13 cellular contexts compared by ENCODE assay signal in genomic region chr5:152405145-152405544, GRCh38. TPM values are rescaled to one million over a fixed set of nuclear protein-coding genes. Genes with fewer than 3 reads are reported as not detected.
DNase-seq lines count a peak whose midpoint lies in the region; ATAC-seq and TF ChIP-seq lines count a peak whose summit lies in the region.
"Had no signal": no experiment of that assay in that cellular context is flagged by ENCODE, and none has a peak within 500 bp of the region (broad histone marks: within the 10 kb centered on the region; RNA-seq: fewer than 3 reads in every experiment).

Gene NMUR2 (minus strand): TSS chr5:152405279. CDS start chr5:152405113, 166 bp downstream.

- peak within 1 kb of the TSS in 1 of 3 donors; percentile 32 for H3K4me3 ChIP-seq in breast epithelium
- peak within 1 kb of the TSS; percentile 30 for H3K4me3 ChIP-seq in left ventricle myocardium inferior
- no peak within 1 kb of the TSS for H3K4me3 ChIP-seq in upper lobe of right lung
- no peak within 1 kb of the TSS for H3K4me3 ChIP-seq in esophagus squamous epithelium
- H3K4me3 ChIP-seq: skin epidermis had no signal

- POLR2A ChIA-PET in MCF 10A (lab: Yijun Ruan, JAX): no interaction called here

- H3K36me3 Mint-ChIP-seq in MCF 10A (ENCODE audit: insufficient read depth, unreplicated experiment): no peaks in the 10 kb centered on the region
- no peaks in the 10 kb centered on the region for H3K36me3 Mint-ChIP-seq in activated naive CD4-positive, alpha-beta T cell treated with anti-CD3 and anti-CD28 coated beads, Interleukin-2, amount 10 ng/mL, durations not matched to agents 7 days and 5 days

- BruUV-seq in MCF 10A (replicated peaks; lab: Mats Ljungman, UMichigan): no TSS peak

- H3K4me1 ChIP-seq in breast epithelium: no peaks in the 10 kb centered on the region
- H3K4me1 ChIP-seq in left ventricle myocardium inferior: no peaks in the 10 kb centered on the region
- no peaks in the 10 kb centered on the region for H3K4me1 ChIP-seq in upper lobe of right lung
- H3K4me1 ChIP-seq in esophagus squamous epithelium: no peaks in the 10 kb centered on the region

- 2 to 20% methylated on average over 7 of the region's 7 CpGs for WGBS in esophagus squamous epithelium, 2 donors

- H3K36me3 ChIP-seq in breast epithelium: no peaks in the 10 kb centered on the region
- H3K36me3 ChIP-seq in left ventricle myocardium inferior: no peaks in the 10 kb centered on the region
- no peaks in the 10 kb centered on the region for H3K36me3 ChIP-seq in upper lobe of right lung
- no peaks in the 10 kb centered on the region for H3K36me3 ChIP-seq in esophagus squamous epithelium

- CTCF ChIA-PET in MCF 10A (lab: Yijun Ruan, JAX): interaction anchor here (1.1 kb wide), 1 partner anchor 56 kb away, joined by 5 read pairs; no protein-coding TSS in a partner anchor
- CTCF ChIA-PET in activated naive CD4-positive, alpha-beta T cell treated with anti-CD3 and anti-CD28 coated beads, Interleukin-2, amount 10 ng/mL, durations not matched to agents 7 days and 5 days (lab: Charles Lee): no interaction called here

- intact Hi-C loops in MCF 10A (cut with micrococcal nuclease): no loop called here
- intact Hi-C loops in breast epithelium (cut with DNase I; ENCODE audit: low total_unique reads): no loop called here
- intact Hi-C loops in left ventricle myocardium inferior (cut with micrococcal nuclease): no loop called here
- intact Hi-C loops in upper lobe of right lung (cut with DNase I): no loop called here
- intact Hi-C loops in posterior vena cava (cut with DNase I): no loop called here
- intact Hi-C loops in esophagus squamous epithelium (cut with DNase I): no loop called here

- H3K27me3 ChIP-seq in breast epithelium: no peaks in the 10 kb centered on the region
- no peaks in the 10 kb centered on the region for H3K27me3 ChIP-seq in left ventricle myocardium inferior (ENCODE audit: low read depth)
- no peaks in the 10 kb centered on the region for H3K27me3 ChIP-seq in upper lobe of right lung
- no peaks in the 10 kb centered on the region for H3K27me3 ChIP-seq in esophagus squamous epithelium

- H3K9me3 Mint-ChIP-seq in MCF 10A (ENCODE audit: unreplicated experiment): no peaks in the 10 kb centered on the region
- no peaks in the 10 kb centered on the region for H3K9me3 Mint-ChIP-seq in activated naive CD4-positive, alpha-beta T cell treated with anti-CD3 and anti-CD28 coated beads, Interleukin-2, amount 10 ng/mL, durations not matched to agents 7 days and 5 days
- H3K9me3 Mint-ChIP-seq: activated B cell treated with CpG ODN at 0.5 μM for 24 hours had no signal

- H3K27ac ChIP-seq in breast epithelium: no peak within 1 kb of the TSS
- no peak within 1 kb of the TSS for H3K27ac ChIP-seq in left ventricle myocardium inferior (replicated peaks)
- no peak within 1 kb of the TSS for H3K27ac ChIP-seq in upper lobe of right lung
- no peak within 1 kb of the TSS for H3K27ac ChIP-seq in esophagus squamous epithelium
- H3K27ac ChIP-seq: skin epidermis had no signal

- peak; percentile 53 for ATAC-seq in upper lobe of right lung

- no peaks in the 10 kb centered on the region for H3K4me1 Mint-ChIP-seq in MCF 10A (ENCODE audit: insufficient read depth, unreplicated experiment)
- H3K4me1 Mint-ChIP-seq in activated naive CD4-positive, alpha-beta T cell treated with anti-CD3 and anti-CD28 coated beads, Interleukin-2, amount 10 ng/mL, durations not matched to agents 7 days and 5 days: no peaks in the 10 kb centered on the region
- H3K4me1 Mint-ChIP-seq: activated B cell treated with CpG ODN at 0.5 μM for 24 hours had no signal

- no peak within 1 kb of the TSS for H3K27ac Mint-ChIP-seq in MCF 10A (ENCODE audit: low read depth, unreplicated experiment)
- H3K27ac Mint-ChIP-seq in activated naive CD4-positive, alpha-beta T cell treated with anti-CD3 and anti-CD28 coated beads, Interleukin-2, amount 10 ng/mL, durations not matched to agents 7 days and 5 days: no peak within 1 kb of the TSS
- H3K27ac Mint-ChIP-seq: activated B cell treated with CpG ODN at 0.5 μM for 24 hours; activated T-cell treated with anti-CD3 and anti-CD28 coated beads, Interleukin-2, amount 50 U/mL, for 24 hours had no signal

- no peaks in the 10 kb centered on the region for H3K27me3 Mint-ChIP-seq in MCF 10A (ENCODE audit: insufficient read depth, unreplicated experiment)
- no peaks in the 10 kb centered on the region for H3K27me3 Mint-ChIP-seq in activated naive CD4-positive, alpha-beta T cell treated with anti-CD3 and anti-CD28 coated beads, Interleukin-2, amount 10 ng/mL, durations not matched to agents 7 days and 5 days
- H3K27me3 Mint-ChIP-seq: activated B cell treated with CpG ODN at 0.5 μM for 24 hours; activated T-cell treated with anti-CD3 and anti-CD28 coated beads, Interleukin-2, amount 50 U/mL, for 24 hours had no signal

- H3K4me3 Mint-ChIP-seq in MCF 10A (ENCODE audit: unreplicated experiment): no peak within 1 kb of the TSS
- H3K4me3 Mint-ChIP-seq in activated naive CD4-positive, alpha-beta T cell treated with anti-CD3 and anti-CD28 coated beads, Interleukin-2, amount 10 ng/mL, durations not matched to agents 7 days and 5 days: no peak within 1 kb of the TSS
- H3K4me3 Mint-ChIP-seq: activated B cell treated with CpG ODN at 0.5 μM for 24 hours; activated T-cell treated with anti-CD3 and anti-CD28 coated beads, Interleukin-2, amount 50 U/mL, for 24 hours had no signal

- DNase-seq in MCF 10A (ENCODE audit: unreplicated experiment): peak; percentile 19
- no peak for DNase-seq in breast epithelium (ENCODE audit: low spot score in 2 of 2)
- DNase-seq in NCI-H69 (lab: John Stamatoyannopoulos, UW): peak; percentile 64
- DNase-seq in left ventricle myocardium inferior: peak; percentile 14
- no peak for DNase-seq in upper lobe of right lung
- no peak for DNase-seq in posterior vena cava (ENCODE audit: low spot score)
- no peak for DNase-seq in activated naive CD4-positive, alpha-beta T cell treated with anti-CD3 and anti-CD28 coated beads, Interleukin-2, amount 10 ng/mL, durations not matched to agents 7 days and 5 days
- DNase-seq in esophagus squamous epithelium (lab: John Stamatoyannopoulos, UW): no peak
- DNase-seq: activated B cell treated with CpG ODN at 0.5 μM for 24 hours; activated T-cell treated with anti-CD3 and anti-CD28 coated beads, Interleukin-2, amount 50 U/mL, for 24 hours; RPMI8226 had no signal

- TF ChIP-seq POLR2A in breast epithelium (IDR thresholded peaks at IDR 0.05): no peak
- TF ChIP-seq POLR2A in esophagus squamous epithelium (IDR thresholded peaks at IDR 0.05): no peak

- H3K9me3 ChIP-seq in breast epithelium: no peaks in the 10 kb centered on the region
- no peaks in the 10 kb centered on the region for H3K9me3 ChIP-seq in left ventricle myocardium inferior (replicated peaks)
- no peaks in the 10 kb centered on the region for H3K9me3 ChIP-seq in upper lobe of right lung
- H3K9me3 ChIP-seq in esophagus squamous epithelium: no peaks in the 10 kb centered on the region

- TF ChIP-seq CTCF in MCF 10A (IDR thresholded peaks at IDR 0.05; ENCODE audit: unreplicated experiment): no peak
- no peak for TF ChIP-seq CTCF in breast epithelium (IDR thresholded peaks at IDR 0.05)
- no peak for TF ChIP-seq CTCF in left ventricle myocardium inferior (IDR thresholded peaks at IDR 0.05; ENCODE audit: borderline replicate concordance)
- TF ChIP-seq CTCF in upper lobe of right lung (IDR thresholded peaks at IDR 0.05): no peak
- no peak for TF ChIP-seq CTCF in esophagus squamous epithelium (IDR thresholded peaks at IDR 0.05)

RNA-seq across cellular contexts. Expression of gene NMUR2, which starts in this region (rescaled TPM):
- not detected in 2 replicates for total RNA-seq in MCF 10A (2022)
- under 1 TPM in 1 of 3 donors, not detected in 2; 0.33 TPM for total RNA-seq in breast epithelium
- not detected for total RNA-seq in left ventricle myocardium inferior
- 2.1 TPM for total RNA-seq in upper lobe of right lung
- total RNA-seq in posterior vena cava: not detected
- not detected for total RNA-seq in esophagus squamous epithelium
- total RNA-seq: activated B cell treated with CpG ODN at 0.5 μM for 24 hours, mononuclear cell had no signal

Comparison
In these comparisons a context has a peak if more than half of its experiments do, and no peak if none do; other contexts are left out.
1. Peak in DNase-seq in MCF 10A; RNA of the gene not detected or under 1 TPM.
2. Peak in DNase-seq and H3K4me3 ChIP-seq in left ventricle myocardium inferior; RNA of the gene not detected or under 1 TPM.